12 cellular contexts compared by ENCODE assay signal in genomic region chr14:39762576-39763401, GRCh38.
DNase-seq lines count a peak whose midpoint lies in the region; ATAC-seq lines count a peak whose summit lies in the region.
"Had no signal": no experiment of that assay in that cellular context is flagged by ENCODE, and none has a peak within 500 bp of the region (broad histone marks: within the 10 kb centered on the region; RNA-seq: fewer than 3 reads in every experiment).

No MANE protein-coding gene starts in this region.

- no peaks in the 10 kb centered on the region for H3K27me3 ChIP-seq in trophoblast cell (ENCODE audit: insufficient read depth, low read length)
- H3K27me3 ChIP-seq: neutrophil had no signal

- no peak overlapping the region for H3K4me3 Mint-ChIP-seq in activated CD4-positive, alpha-beta T cell treated with anti-CD3 and anti-CD28 coated beads, Interleukin-2, amount 10 ng/mL, durations not matched to agents 7 days and 5 days

- ATAC-seq in HG02759 (IDR thresholded peaks at IDR 0.05; ENCODE audit: unreplicated experiment) (peak; percentile 74), Right ventricle myocardium inferior (no peak)
- ATAC-seq: A549 had no signal

- peak overlapping the region; percentile 56 for H3K14ac ChIP-seq in trophoblast cell (ENCODE audit: low read length)

- H3K27ac Mint-ChIP-seq in activated CD4-positive, alpha-beta T cell treated with anti-CD3 and anti-CD28 coated beads, Interleukin-2, amount 10 ng/mL, durations not matched to agents 7 days and 5 days: no peak overlapping the region

- peak overlapping the region; percentile 95 for H2BK5ac ChIP-seq in trophoblast cell (ENCODE audit: low read depth, low read length, poor library complexity)

- no peaks in the 10 kb centered on the region for H3K79me2 ChIP-seq in trophoblast cell (ENCODE audit: control insufficient read depth, insufficient read depth, low read length, poor library complexity)

- no peaks in the 10 kb centered on the region for H3K4me1 ChIP-seq in trophoblast cell (ENCODE audit: control insufficient read depth in 1 of 2, insufficient read depth in 2 of 2, low read length in 2 of 2)
- H3K4me1 ChIP-seq: A549 had no signal

- peak overlapping the region; percentile 83 for H3K27ac ChIP-seq in trophoblast cell (ENCODE audit: low read depth, low read length)
- H3K27ac ChIP-seq: A549, neutrophil had no signal

- no peak overlapping the region for H2AFZ ChIP-seq in trophoblast cell (ENCODE audit: insufficient read depth, low read length, poor library complexity)

- intact Hi-C loops in Right ventricle myocardium inferior (cut with DNase I): no loop called here

- H4K91ac ChIP-seq in trophoblast cell (ENCODE audit: low read depth, low read length): peak overlapping the region; percentile 65

- H2BK120ac ChIP-seq in trophoblast cell (ENCODE audit: insufficient read depth, low read length, poor library complexity): peak overlapping the region; percentile 98

- CTCF ChIA-PET in activated CD4-positive, alpha-beta T cell treated with anti-CD3 and anti-CD28 coated beads, Interleukin-2, amount 10 ng/mL, durations not matched to agents 7 days and 5 days (lab: Charles Lee): no interaction called here

- H3K9me3 ChIP-seq in trophoblast cell (ENCODE audit: insufficient read depth, low read depth, low read length): no peaks in the 10 kb centered on the region
- H3K9me3 ChIP-seq: A549, neutrophil had no signal

- peaks cover 0 to 2% of the 10 kb centered on the region in 2 experiments for H3K36me3 ChIP-seq in trophoblast cell (ENCODE audit: control insufficient read depth in 1 of 2, insufficient read depth in 2 of 2, low read length in 2 of 2)
- H3K36me3 ChIP-seq: neutrophil had no signal

- POLR2A ChIA-PET in activated CD4-positive, alpha-beta T cell treated with anti-CD3 and anti-CD28 coated beads, Interleukin-2, amount 10 ng/mL, durations not matched to agents 7 days and 5 days (lab: Charles Lee): no interaction called here

- peaks cover 24% of the 10 kb centered on the region for H3K79me1 ChIP-seq in trophoblast cell (ENCODE audit: low read length)

- H2AK5ac ChIP-seq in trophoblast cell (ENCODE audit: low read length): no peak overlapping the region

- H3K4me1 Mint-ChIP-seq in activated CD4-positive, alpha-beta T cell treated with anti-CD3 and anti-CD28 coated beads, Interleukin-2, amount 10 ng/mL, durations not matched to agents 7 days and 5 days: peaks cover 4% of the 10 kb centered on the region

- no peak overlapping the region for H4K12ac ChIP-seq in trophoblast cell (ENCODE audit: low read depth, low read length)

- no CpG with 5 or more reads among the region's 16 CpGs for WGBS in trophoblast cell (ENCODE audit: extremely low coverage, insufficient coverage, insufficient read length)

- no peak overlapping the region for H3K9ac ChIP-seq in trophoblast cell (ENCODE audit: low read length)

- H3K27me3 Mint-ChIP-seq in activated CD4-positive, alpha-beta T cell treated with anti-CD3 and anti-CD28 coated beads, Interleukin-2, amount 10 ng/mL, durations not matched to agents 7 days and 5 days: no peaks in the 10 kb centered on the region

- H3K4me3 ChIP-seq in trophoblast cell (ENCODE audit: low read depth, low read length): no peak overlapping the region
- H3K4me3 ChIP-seq: A549 had no signal

- peak overlapping the region; percentile 8 for H2BK12ac ChIP-seq in trophoblast cell (ENCODE audit: low read length)

- no peak overlapping the region for H3K23ac ChIP-seq in trophoblast cell (ENCODE audit: low read length)

- H3K9me3 Mint-ChIP-seq in activated CD4-positive, alpha-beta T cell treated with anti-CD3 and anti-CD28 coated beads, Interleukin-2, amount 10 ng/mL, durations not matched to agents 7 days and 5 days: no peaks in the 10 kb centered on the region

- H3K36me3 Mint-ChIP-seq in activated CD4-positive, alpha-beta T cell treated with anti-CD3 and anti-CD28 coated beads, Interleukin-2, amount 10 ng/mL, durations not matched to agents 7 days and 5 days (ENCODE audit: low read depth): no peaks in the 10 kb centered on the region

- peak overlapping the region; percentile 20 for H3K18ac ChIP-seq in trophoblast cell (ENCODE audit: low read length)

- peak overlapping the region; percentile 8 for H3K4ac ChIP-seq in trophoblast cell (ENCODE audit: low read depth, low read length)

- DNase-seq in activated CD4-positive, alpha-beta T cell treated with anti-CD3 and anti-CD28 coated beads for 48 hours: peak; percentile 32
- DNase-seq in activated CD4-positive, alpha-beta T cell treated with anti-CD3 and anti-CD28 coated beads, Interleukin-2, amount 10 ng/mL, durations not matched to agents 7 days and 5 days: no peak
- DNase-seq in NCI-H460 (ENCODE audit: extremely low read depth, low read depth) (peak; percentile 1), trophoblast cell (peak; percentile 58 to 93), iPS-NIHi7 (ENCODE audit: extremely low spot score) (no peak), Right ventricle myocardium inferior (ENCODE audit: missing footprints) (no peak), RKO (ENCODE audit: low spot score) (no peak)
- DNase-seq: H7; stimulated activated naive CD4-positive, alpha-beta T cell had no signal

- no peak overlapping the region for H3K4me2 ChIP-seq in trophoblast cell (ENCODE audit: low read length)
- H3K4me2 ChIP-seq: A549 had no signal

- peak overlapping the region; percentile 23 for H4K8ac ChIP-seq in trophoblast cell (ENCODE audit: low read depth, low read length)

Comparison
In these comparisons a context has a peak if more than half of its experiments do, and no peak if none do; other contexts are left out.
1. DNase-seq: peak in activated CD4-positive, alpha-beta T cell treated with anti-CD3 and anti-CD28 coated beads for 48 hours (single experiment), NCI-H460 (single experiment) and trophoblast cell (2 of 2); none in activated CD4-positive, alpha-beta T cell treated with anti-CD3 and anti-CD28 coated beads, Interleukin-2, amount 10 ng/mL, durations not matched to agents 7 days and 5 days (single experiment), iPS-NIHi7 (single experiment), Right ventricle myocardium inferior (single experiment) and RKO (single experiment).